Comparison of ENCODE assay signal across 17 cellular contexts in the genomic region with DNA sequence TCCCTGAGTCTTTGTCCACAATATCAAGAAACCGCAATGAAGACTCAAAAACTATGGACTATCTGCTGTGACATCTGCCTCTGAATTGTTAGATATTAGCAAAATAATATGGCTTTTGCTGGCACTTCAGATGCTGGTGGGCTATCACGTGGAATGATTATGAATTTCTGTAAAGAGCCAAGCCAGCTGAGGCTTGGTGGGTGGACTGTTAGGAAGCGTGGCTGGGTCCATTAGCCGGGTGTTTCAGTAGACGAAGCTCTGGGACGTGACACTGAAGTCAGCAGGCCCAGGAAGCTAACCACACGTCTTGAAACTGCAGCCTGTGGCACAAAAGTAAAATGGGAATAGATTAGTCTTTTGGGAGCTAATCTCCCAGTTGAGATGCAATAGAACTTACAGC.
A peak's percentile ranks its signal among the peaks of the same experiment; 100 is the strongest.
DNase-seq lines count a peak whose midpoint lies in the region; ATAC-seq and TF ChIP-seq lines count a peak whose summit lies in the region.
"Had no signal": no experiment of that assay in that cellular context is flagged by ENCODE, and none has a peak within 500 bp of the region (broad histone marks: within the 10 kb centered on the region; RNA-seq: fewer than 3 reads in every experiment).

No MANE protein-coding gene starts in this region.

- H2AFZ ChIP-seq in GM23338, result no peak overlapping the region

- CTCF ChIA-PET in AG04450 (lab: Charles Lee), result no interaction called here
- CTCF ChIA-PET in naive thymus-derived CD4-positive, alpha-beta T cell (lab: Charles Lee), result no interaction called here

- peaks cover 8% of the 10 kb centered on the region for H3K27me3 Mint-ChIP-seq in GM23338 (ENCODE audit: insufficient read depth, low read depth, poor library complexity)
- peaks cover 0 to 4% (median 0%) of the 10 kb centered on the region in 5 donors for H3K27me3 Mint-ChIP-seq in naive thymus-derived CD4-positive, alpha-beta T cell
- H3K27me3 Mint-ChIP-seq: B cell; CD4-positive, alpha-beta T cell had no signal

- no peak overlapping the region for H3K4me3 Mint-ChIP-seq in GM23338
- no peak overlapping the region for H3K4me3 Mint-ChIP-seq in naive thymus-derived CD4-positive, alpha-beta T cell
- H3K4me3 Mint-ChIP-seq: B cell; CD4-positive, alpha-beta T cell; CD8-positive, alpha-beta T cell had no signal

- intact Hi-C loops in naive thymus-derived CD4-positive, alpha-beta T cell (cut with micrococcal nuclease), result no loop called here

- peaks cover 66% of the 10 kb centered on the region for H3K9me3 ChIP-seq in AG04450 (ENCODE audit: control insufficient read depth, insufficient read depth, low read length)
- H3K9me3 ChIP-seq in lung (ENCODE audit: control insufficient read depth in 2 of 2, insufficient read depth in 1 of 2, low read length in 1 of 2), result peaks cover 0 to 18% of the 10 kb centered on the region in 2 donors
- H3K9me3 ChIP-seq in naive thymus-derived CD4-positive, alpha-beta T cell (ENCODE audit: control insufficient read depth in 2 of 3, low read length in 3 of 3), result peaks cover 0 to 16% (median 3%) of the 10 kb centered on the region in 3 experiments
- H3K9me3 ChIP-seq: Caco-2 had no signal

- H3K27me3 ChIP-seq in AG04450 (ENCODE audit: control insufficient read depth, insufficient read depth, low read length), result no peaks in the 10 kb centered on the region
- H3K27me3 ChIP-seq in GM23338 (ENCODE audit: insufficient read depth), result peaks cover 10% of the 10 kb centered on the region; the same call in 1 of the 2 replicates
- no peaks in the 10 kb centered on the region for H3K27me3 ChIP-seq in lung (ENCODE audit: control insufficient read depth, insufficient read depth)
- no peaks in the 10 kb centered on the region for H3K27me3 ChIP-seq in naive thymus-derived CD4-positive, alpha-beta T cell (ENCODE audit: control insufficient read depth in 2 of 2, insufficient read depth in 2 of 2, low read length in 2 of 2)
- H3K27me3 ChIP-seq: BLaER1 treated with 17β-estradiol and CSF1 and Interleukin-3, amounts not matched to agents 10 nM and 100 nM had no signal

- H3K27ac Mint-ChIP-seq in GM23338, result no peak overlapping the region
- H3K27ac Mint-ChIP-seq in naive thymus-derived CD4-positive, alpha-beta T cell, result no peak overlapping the region
- H3K27ac Mint-ChIP-seq: B cell; CD4-positive, alpha-beta T cell; CD8-positive, alpha-beta T cell had no signal

- H3K36me3 ChIP-seq in GM23338 (ENCODE audit: insufficient read depth) (peaks cover 35% of the 10 kb centered on the region), lung (ENCODE audit: control insufficient read depth in 2 of 2, insufficient read depth in 2 of 2, low read length in 2 of 2) (no peaks in the 10 kb centered on the region)
- H3K36me3 ChIP-seq in naive thymus-derived CD4-positive, alpha-beta T cell (ENCODE audit: control insufficient read depth in 2 of 3, insufficient read depth in 3 of 3, low read length in 3 of 3), result no peaks in the 10 kb centered on the region
- H3K36me3 ChIP-seq: BLaER1 treated with 17β-estradiol and CSF1 and Interleukin-3, amounts not matched to agents 10 nM and 100 nM had no signal

- POLR2A ChIA-PET in AG04450 (lab: Yijun Ruan, JAX), result no interaction called here
- POLR2A ChIA-PET in naive thymus-derived CD4-positive, alpha-beta T cell (lab: Charles Lee), result no interaction called here

- H3K9me2 ChIP-seq in GM23338 (ENCODE audit: insufficient read depth), result no peaks in the 10 kb centered on the region; the same call in 1 of the 2 replicates

- H4K20me1 ChIP-seq in GM23338 (replicated peaks; ENCODE audit: insufficient read depth), result no peaks in the 10 kb centered on the region
- H4K20me1 ChIP-seq: BLaER1 treated with 17β-estradiol and CSF1 and Interleukin-3, amounts not matched to agents 10 nM and 100 nM had no signal

- H3K36me3 Mint-ChIP-seq in GM23338 (ENCODE audit: low read depth), result peaks cover 23% of the 10 kb centered on the region
- H3K36me3 Mint-ChIP-seq in naive thymus-derived CD4-positive, alpha-beta T cell, result peaks cover 0 to 4% (median 0%) of the 10 kb centered on the region in 5 donors
- H3K36me3 Mint-ChIP-seq: CD8-positive, alpha-beta T cell had no signal

- no peaks in the 10 kb centered on the region for H3K4me1 Mint-ChIP-seq in GM23338
- H3K4me1 Mint-ChIP-seq in naive thymus-derived CD4-positive, alpha-beta T cell, result no peaks in the 10 kb centered on the region
- H3K4me1 Mint-ChIP-seq: B cell had no signal

- no peak overlapping the region for H3K4me2 ChIP-seq in GM23338

- H3K4me3 ChIP-seq in AG04450 (ENCODE audit: low read depth, low read length), result no peak overlapping the region
- H3K4me3 ChIP-seq in GM23338, result peak overlapping the region; percentile 32; the same call in 1 of the 2 replicates
- H3K4me3 ChIP-seq in lung, result no peak overlapping the region
- H3K4me3 ChIP-seq in naive thymus-derived CD4-positive, alpha-beta T cell (ENCODE audit: low read length), result no peak overlapping the region
- H3K4me3 ChIP-seq: BLaER1 treated with 17β-estradiol and CSF1 and Interleukin-3, amounts not matched to agents 10 nM and 100 nM had no signal

- no peak for DNase-seq in AG04450 (ENCODE audit: low read depth, low spot score)
- no peak for DNase-seq in GM23338 (ENCODE audit: low spot score)
- peak; percentile 25 for DNase-seq in lung (ENCODE audit: low spot score)
- no peak for DNase-seq in naive thymus-derived CD4-positive, alpha-beta T cell
- DNase-seq in activated effector memory CD4-positive, alpha-beta T cell treated with anti-CD3 and anti-CD28 coated beads, Interleukin-2, amount 50 U/mL, for 16 hours, result no peak
- DNase-seq: 8988T; ACHN; AML-193; Caco-2; Calu3; CD4-positive, alpha-beta T cell; CD8-positive, alpha-beta T cell; DMS79 treated with DMSO at 0.1 percent for 48 hours; GF-D8 had no signal

- ATAC-seq in GM23338, result no peak
- no peak for ATAC-seq in lung (ENCODE audit: insufficient read depth, low FRiP score)
- ATAC-seq in naive thymus-derived CD4-positive, alpha-beta T cell, result no peak
- ATAC-seq: CD8-positive, alpha-beta T cell had no signal

- TF ChIP-seq CTCF in AG04450 (IDR thresholded peaks at IDR 0.05; ENCODE audit: low read depth, low read length), result no peak
- TF ChIP-seq CTCF in GM23338 (conservative IDR thresholded peaks at IDR 0.05; ENCODE audit: low read depth in 2 of 2), result no peak
- TF ChIP-seq CTCF in lung (IDR thresholded peaks at IDR 0.05; ENCODE audit: control extremely low read depth, extremely low read depth), result no peak

- no peaks in the 10 kb centered on the region for H3K4me1 ChIP-seq in GM23338 (ENCODE audit: insufficient read depth)
- H3K4me1 ChIP-seq in lung (ENCODE audit: control insufficient read depth in 2 of 2, insufficient read depth in 2 of 2, low read length in 2 of 2), result no peaks in the 10 kb centered on the region
- no peaks in the 10 kb centered on the region for H3K4me1 ChIP-seq in naive thymus-derived CD4-positive, alpha-beta T cell (ENCODE audit: control insufficient read depth in 2 of 2, insufficient read depth in 2 of 2, low read length in 2 of 2)
- H3K4me1 ChIP-seq: Caco-2 had no signal

- no peaks in the 10 kb centered on the region; the same call in 2 of the 3 replicates for H3K9me3 Mint-ChIP-seq in GM23338
- peaks cover 4 to 34% (median 21%) of the 10 kb centered on the region in 11 donors for H3K9me3 Mint-ChIP-seq in naive thymus-derived CD4-positive, alpha-beta T cell

- 60 to 64% methylated on average over 7 of the region's 7 CpGs for WGBS in lung, 2 donors

- no peaks in the 10 kb centered on the region for H3F3A ChIP-seq in GM23338 (replicated peaks; ENCODE audit: low read depth)

- no peaks in the 10 kb centered on the region for H3K79me2 ChIP-seq in GM23338 (replicated peaks; ENCODE audit: insufficient read depth)

- peak overlapping the region; percentile 1 for H3K27ac ChIP-seq in AG04450 (ENCODE audit: low read depth, low read length)
- H3K27ac ChIP-seq in GM23338 (ENCODE audit: low read depth), result no peak overlapping the region
- H3K27ac ChIP-seq in lung (ENCODE audit: low read depth in 1 of 2, low read length in 1 of 2), result no peak overlapping the region
- H3K27ac ChIP-seq in naive thymus-derived CD4-positive, alpha-beta T cell (ENCODE audit: low read depth, low read length), result no peak overlapping the region
- H3K27ac ChIP-seq: C4-2B had no signal

TF ChIP-seq in GM23338, 12 proteins besides CTCF, POLR2A, EP300 and RAD21:
- TF ChIP-seq EZH2phosphoT487 (IDR thresholded peaks at IDR 0.05; ENCODE audit: unreplicated experiment) (no peak), NANOG (IDR thresholded peaks at IDR 0.05; ENCODE audit: borderline replicate concordance) (no peak), REST (IDR thresholded peaks at IDR 0.05; ENCODE audit: unreplicated experiment) (no peak), CREB1 (CRISPR knock-in tag; IDR thresholded peaks at IDR 0.05; ENCODE audit: low read depth) (no peak)
